ENCODE assay signal across 10 cellular contexts in the genomic region with DNA sequence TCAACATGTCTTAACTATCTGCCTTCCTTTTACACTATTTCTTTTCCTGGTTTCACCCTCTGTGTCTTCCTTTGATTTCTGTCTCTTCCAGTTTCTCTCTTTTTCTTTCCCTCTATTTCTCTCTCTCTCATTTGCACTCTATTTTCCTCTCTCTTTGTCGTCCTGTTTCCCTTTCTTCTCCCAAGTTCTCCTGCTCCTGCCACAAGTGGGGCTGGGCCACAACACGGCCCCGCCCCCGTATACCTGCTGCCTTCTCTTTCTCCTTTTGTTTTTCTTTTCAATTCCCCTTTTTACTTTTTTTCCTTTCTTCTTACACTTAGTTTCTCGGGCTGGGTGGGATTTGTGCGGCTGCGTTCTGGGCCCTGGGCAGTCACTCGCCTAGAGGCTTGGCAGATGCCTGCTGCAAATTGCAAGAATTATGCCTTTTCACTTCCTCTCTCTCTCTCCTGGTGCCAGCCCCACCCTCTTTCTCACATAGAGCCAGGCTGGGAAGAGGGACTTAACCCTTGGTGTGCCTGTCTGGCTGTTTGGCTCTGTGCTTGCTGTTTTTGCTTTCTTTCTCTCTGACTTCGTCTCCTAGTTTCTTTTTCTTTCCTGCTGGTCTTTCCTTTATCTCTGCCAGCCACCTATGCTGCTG.
DNase-seq lines count a peak whose midpoint lies in the region; FAIRE-seq and TF ChIP-seq lines count a peak whose summit lies in the region.
"Had no signal": no experiment of that assay in that cellular context is flagged by ENCODE, and none has a peak within 500 bp of the region (broad histone marks: within the 10 kb centered on the region; RNA-seq: fewer than 3 reads in every experiment).

No MANE protein-coding gene starts in this region.

- H2AFZ ChIP-seq in OCI-LY7 (ENCODE audit: low read length): no peak overlapping the region

- no peak for TF ChIP-seq POLR2A in erythroblast (IDR thresholded peaks at IDR 0.05; ENCODE audit: low read length)

- intact Hi-C loops in OCI-LY7 (cut with micrococcal nuclease; ENCODE audit: unreplicated experiment): no loop called here

- CTCF ChIA-PET in OCI-LY7 (lab: Charles Lee; ENCODE audit: unreplicated experiment): no interaction called here

- no peak overlapping the region for H3K27ac ChIP-seq in OCI-LY7 (ENCODE audit: low read depth, low read length, poor library complexity, severe bottlenecking)

- H3K9me3 ChIP-seq in OCI-LY7 (ENCODE audit: low read length): no peaks in the 10 kb centered on the region

- H3K36me3 ChIP-seq in OCI-LY7 (ENCODE audit: insufficient read depth, low read length): no peaks in the 10 kb centered on the region

- no peaks in the 10 kb centered on the region for H3K79me2 ChIP-seq in OCI-LY7 (ENCODE audit: insufficient read depth, low read depth, low read length)

- no peak for FAIRE-seq in RCC 7860 (lab: Jason Lieb, UNC)

- H4K20me1 ChIP-seq in OCI-LY7 (ENCODE audit: insufficient read depth, low read length): no peaks in the 10 kb centered on the region

- H3K4me2 ChIP-seq in OCI-LY7 (ENCODE audit: low read length): no peak overlapping the region

- POLR2A ChIA-PET in OCI-LY7 (lab: Charles Lee): no interaction called here

- peak; percentile 22 for DNase-seq in DMS153 treated with DMSO at 0.1 percent for 48 hours (lab: John Stamatoyannopoulos, UW; ENCODE audit: unreplicated experiment)
- DNase-seq in LoVo (ENCODE audit: low spot score): peak; percentile 21
- DNase-seq in RCC 7860 (ENCODE audit: low spot score): peak; percentile 73
- DNase-seq in iPS-NIHi11 (ENCODE audit: low spot score): peak; percentile 25
- DNase-seq in OCI-LY7 (ENCODE audit: low spot score): no peak
- no peak for DNase-seq in erythroblast (lab: John Stamatoyannopoulos, UW)
- no peak for DNase-seq in activated CD8-positive, alpha-beta memory T cell treated with anti-CD3 and anti-CD28 coated beads, Interleukin-2, amount 50 U/mL, for 4 hours
- DNase-seq in stimulated activated CD4-positive, alpha-beta T cell treated with anti-CD3 and anti-CD28 coated beads, Interleukin-2, amount 100 ng/mL, for 24 hours: no peak
- DNase-seq: activated naive CD8-positive, alpha-beta T cell treated with anti-CD3 and anti-CD28 coated beads for 36 hours; NCI-H1417 treated with DMSO at 0.1 percent for 48 hours had no signal

- H3K4me1 ChIP-seq in OCI-LY7 (ENCODE audit: insufficient read depth, low read length, poor library complexity, severe bottlenecking): no peaks in the 10 kb centered on the region

- no peak for TF ChIP-seq CTCF in OCI-LY7 (conservative IDR thresholded peaks at IDR 0.05; ENCODE audit: low read length)

- no peaks in the 10 kb centered on the region for H3K9me2 ChIP-seq in OCI-LY7 (ENCODE audit: insufficient read depth, low read length)

- H3K4me3 ChIP-seq in OCI-LY7 (ENCODE audit: low read depth, low read length, poor library complexity, severe bottlenecking): no peak overlapping the region

- no TSS peak for BruUV-seq in OCI-LY7 (replicated peaks; lab: Mats Ljungman, UMichigan)

Comparison
In these comparisons a context has a peak if more than half of its experiments do, and no peak if none do; other contexts are left out.
1. DNase-seq: peak in DMS153 treated with DMSO at 0.1 percent for 48 hours (single experiment), LoVo (single experiment), RCC 7860 (single experiment) and iPS-NIHi11 (single experiment); none in OCI-LY7 (single experiment), erythroblast (0 of 2), activated CD8-positive, alpha-beta memory T cell treated with anti-CD3 and anti-CD28 coated beads, Interleukin-2, amount 50 U/mL, for 4 hours (single experiment) and stimulated activated CD4-positive, alpha-beta T cell treated with anti-CD3 and anti-CD28 coated beads, Interleukin-2, amount 100 ng/mL, for 24 hours (0 of 2).